In the genomic region with DNA sequence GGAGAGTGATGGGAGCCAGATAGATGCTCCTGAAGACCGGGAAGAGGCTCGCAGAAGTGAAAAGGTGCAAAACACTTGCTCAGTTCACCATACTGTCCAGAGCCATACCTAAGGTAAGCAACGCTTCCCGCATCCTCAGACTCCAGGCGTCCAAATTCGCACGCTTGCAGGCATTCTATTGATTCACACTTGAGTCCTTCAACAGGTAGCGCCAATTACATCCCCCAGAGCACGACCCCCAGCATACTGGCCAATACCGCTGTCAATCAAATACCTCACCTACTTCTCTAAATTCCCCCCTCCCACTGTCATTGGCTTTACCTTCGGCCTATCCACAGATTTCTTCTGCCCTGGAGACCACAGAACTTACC, we compare ENCODE assay signal across 9 cellular contexts. TPM values are rescaled to one million over a fixed set of nuclear protein-coding genes. Genes with fewer than 3 reads are reported as not detected.
DNase-seq lines count a peak whose midpoint lies in the region; ATAC-seq and TF ChIP-seq lines count a peak whose summit lies in the region.
"Had no signal": no experiment of that assay in that cellular context is flagged by ENCODE, and none has a peak within 500 bp of the region (broad histone marks: within the 10 kb centered on the region; RNA-seq: fewer than 3 reads in every experiment).

No MANE protein-coding gene starts in this region.

- H3K27ac Mint-ChIP-seq in CD8-positive, alpha-beta T cell: no peak overlapping the region
- no peak overlapping the region for H3K27ac Mint-ChIP-seq in activated naive CD8-positive, alpha-beta T cell treated with anti-CD3 and anti-CD28 coated beads, Interleukin-2, amount 50 U/mL, for 24 hours
- peak overlapping the region in 1 of 10 donors; percentile 78 for H3K27ac Mint-ChIP-seq in naive thymus-derived CD8-positive, alpha-beta T cell

- H3K4me3 Mint-ChIP-seq in CD8-positive, alpha-beta T cell: peak overlapping the region; percentile 63
- H3K4me3 Mint-ChIP-seq in activated naive CD8-positive, alpha-beta T cell treated with anti-CD3 and anti-CD28 coated beads, Interleukin-2, amount 50 U/mL, for 24 hours: peak overlapping the region; percentile 45
- peak overlapping the region in 9 of 10 donors; percentile 54 to 96 (median 76) for H3K4me3 Mint-ChIP-seq in naive thymus-derived CD8-positive, alpha-beta T cell

- DNase-seq in CD8-positive, alpha-beta T cell: no peak
- no peak for DNase-seq in activated naive CD8-positive, alpha-beta T cell treated with anti-CD3 and anti-CD28 coated beads, Interleukin-2, amount 50 U/mL, for 24 hours
- no peak for DNase-seq in naive thymus-derived CD8-positive, alpha-beta T cell
- DNase-seq in A172 (ENCODE audit: low spot score): no peak
- DNase-seq in NK-92 treated with Interleukin-12 subunit alpha and Interleukin-12 subunit beta, amount 100 ng/mL, for 24 hours (lab: John Stamatoyannopoulos, UW): no peak
- DNase-seq in stimulated activated CD4-positive, alpha-beta T cell treated with anti-CD3 and anti-CD28 coated beads, Interleukin-4, amount 100 ng/mL, for 1 hour: no peak

- H3K27ac ChIP-seq in CD8-positive, alpha-beta T cell (ENCODE audit: low read depth, low read length): no peak overlapping the region

- no peaks in the 10 kb centered on the region for H3K9me3 ChIP-seq in CD8-positive, alpha-beta T cell (ENCODE audit: low read length)

- no peaks in the 10 kb centered on the region for H3K9me3 Mint-ChIP-seq in CD8-positive, alpha-beta T cell
- peaks cover 5% of the 10 kb centered on the region for H3K9me3 Mint-ChIP-seq in activated naive CD8-positive, alpha-beta T cell treated with anti-CD3 and anti-CD28 coated beads, Interleukin-2, amount 50 U/mL, for 24 hours
- peaks cover 0 to 19% (median 5%) of the 10 kb centered on the region in 9 donors for H3K9me3 Mint-ChIP-seq in naive thymus-derived CD8-positive, alpha-beta T cell

- ATAC-seq in CD8-positive, alpha-beta T cell: no peak
- ATAC-seq in HG02571 (IDR thresholded peaks at IDR 0.05; ENCODE audit: unreplicated experiment) (peak; percentile 6), GM19455 (IDR thresholded peaks at IDR 0.05; ENCODE audit: unreplicated experiment) (no peak)
- no peak for ATAC-seq in activated naive CD8-positive, alpha-beta T cell treated with anti-CD3 and anti-CD28 coated beads, Interleukin-2, amount 50 U/mL, for 24 hours
- ATAC-seq in naive thymus-derived CD8-positive, alpha-beta T cell: no peak

- H3K4me3 ChIP-seq in CD8-positive, alpha-beta T cell (ENCODE audit: low read depth, low read length): peak overlapping the region; percentile 48

- TF ChIP-seq CTCF in CD8-positive, alpha-beta T cell (IDR thresholded peaks at IDR 0.05): no peak

- H3K27me3 Mint-ChIP-seq in CD8-positive, alpha-beta T cell (ENCODE audit: low read depth): peaks cover 46% of the 10 kb centered on the region
- H3K27me3 Mint-ChIP-seq in activated naive CD8-positive, alpha-beta T cell treated with anti-CD3 and anti-CD28 coated beads, Interleukin-2, amount 50 U/mL, for 24 hours: peaks cover 47% of the 10 kb centered on the region
- peaks cover 48 to 97% (median 54%) of the 10 kb centered on the region in 5 donors for H3K27me3 Mint-ChIP-seq in naive thymus-derived CD8-positive, alpha-beta T cell

- intact Hi-C loops in CD8-positive, alpha-beta T cell (cut with DNase I, micrococcal nuclease): no loop called here

- CTCF ChIA-PET in CD8-positive, alpha-beta T cell (lab: Charles Lee): no interaction called here

- H3K36me3 Mint-ChIP-seq in CD8-positive, alpha-beta T cell: no peaks in the 10 kb centered on the region
- no peaks in the 10 kb centered on the region for H3K36me3 Mint-ChIP-seq in activated naive CD8-positive, alpha-beta T cell treated with anti-CD3 and anti-CD28 coated beads, Interleukin-2, amount 50 U/mL, for 24 hours (ENCODE audit: low read depth)
- peaks cover 0 to 26% (median 3%) of the 10 kb centered on the region in 3 donors for H3K36me3 Mint-ChIP-seq in naive thymus-derived CD8-positive, alpha-beta T cell

- H3K36me3 ChIP-seq in CD8-positive, alpha-beta T cell (ENCODE audit: insufficient read depth, low read length): no peaks in the 10 kb centered on the region

- peaks cover 15% of the 10 kb centered on the region for H3K4me1 Mint-ChIP-seq in CD8-positive, alpha-beta T cell (ENCODE audit: low read depth)
- peaks cover 8% of the 10 kb centered on the region for H3K4me1 Mint-ChIP-seq in activated naive CD8-positive, alpha-beta T cell treated with anti-CD3 and anti-CD28 coated beads, Interleukin-2, amount 50 U/mL, for 24 hours
- peaks cover 14 to 26% (median 17%) of the 10 kb centered on the region in 4 donors for H3K4me1 Mint-ChIP-seq in naive thymus-derived CD8-positive, alpha-beta T cell

- peaks cover 11% of the 10 kb centered on the region for H3K4me1 ChIP-seq in CD8-positive, alpha-beta T cell (ENCODE audit: insufficient read depth, low read length)

- POLR2A ChIA-PET in CD8-positive, alpha-beta T cell (lab: Charles Lee): no interaction called here
- POLR2A ChIA-PET in naive thymus-derived CD8-positive, alpha-beta T cell (lab: Charles Lee): no interaction called here

- peaks cover 14% of the 10 kb centered on the region for H3K27me3 ChIP-seq in CD8-positive, alpha-beta T cell (ENCODE audit: insufficient read depth, low read length)

RNA-seq across cellular contexts. Expression of gene STXBP5L, which starts 0.4 kb away (rescaled TPM):
- total RNA-seq in CD8-positive, alpha-beta T cell: not detected
- total RNA-seq in naive thymus-derived CD8-positive, alpha-beta T cell: not detected
- not detected for polyA plus RNA-seq in naive thymus-derived CD8-positive, alpha-beta T cell
- total RNA-seq in A172 (2014; rRNA removed; shearing (Covaris generic)): 0.17 and 0.36 TPM in 2 replicates
- total RNA-seq: kidney had no signal
